Comparison of ENCODE assay signal across 8 cellular contexts in the genomic region with DNA sequence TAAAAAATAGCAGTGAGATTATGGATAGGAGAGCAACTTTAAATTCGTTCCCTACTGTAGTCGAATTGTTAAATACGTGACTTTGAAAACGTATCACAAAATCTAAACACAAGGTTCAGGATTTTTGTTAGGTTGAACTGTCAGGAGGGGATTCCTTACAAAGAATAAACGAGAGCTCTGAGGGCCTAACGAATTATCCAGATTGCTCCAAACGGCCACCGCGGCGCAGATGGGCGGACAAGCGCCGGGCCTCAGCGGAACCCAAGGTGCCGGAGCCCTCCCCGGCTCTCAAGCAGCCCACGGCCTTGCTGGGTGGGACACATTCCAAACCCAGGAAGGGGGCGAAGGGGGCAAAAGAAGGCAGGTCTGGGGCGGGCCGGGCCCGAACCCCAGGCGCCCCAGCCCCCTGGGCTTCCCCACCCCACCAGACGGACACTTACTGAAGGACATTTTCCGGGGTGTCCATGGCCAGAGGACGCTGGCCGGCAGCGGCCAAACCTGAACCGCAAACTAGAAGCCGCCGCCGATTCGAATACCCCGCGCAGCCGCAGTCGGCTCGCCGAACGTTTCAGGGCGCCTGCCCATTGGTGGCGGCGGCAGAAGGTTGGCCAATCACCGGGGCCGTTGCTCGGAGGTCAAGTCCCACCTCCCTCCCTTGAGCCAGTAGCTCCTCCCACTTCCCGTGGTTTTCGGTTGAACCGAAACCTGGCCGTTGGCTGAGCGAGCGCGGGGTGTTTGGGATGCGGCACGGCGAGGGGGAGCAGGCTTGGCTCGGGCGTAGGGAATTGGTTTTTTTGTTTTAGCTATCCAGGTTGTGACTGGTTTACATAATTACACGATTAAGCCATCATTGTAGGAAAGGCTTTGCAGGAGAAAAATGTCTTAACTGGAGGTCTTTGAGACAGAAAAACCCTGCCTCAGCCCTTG. TPM values are rescaled to one million over a fixed set of nuclear protein-coding genes. Genes with fewer than 3 reads are reported as not detected.
A peak's percentile ranks its signal among the peaks of the same experiment; 100 is the strongest.
DNase-seq lines count a peak whose midpoint lies in the region; ATAC-seq, FAIRE-seq and TF ChIP-seq lines count a peak whose summit lies in the region.

A gene (minus strand): TSS at position 534 of the 927 bp plus-strand sequence. CDS start 68 bp downstream, at position 466.

- peaks cover 0 to 2% (median 0%) of the 10 kb centered on the region in 5 experiments for H3K9me3 Mint-ChIP-seq in brain

- peaks cover 39% of the 10 kb centered on the region for H3K4me1 Mint-ChIP-seq in brain

- H3K4me3 Mint-ChIP-seq in brain = peak within 1 kb of the TSS; percentile 94 to 97 (median 96)

- TF ChIP-seq POLR2A in gastrocnemius medialis (IDR thresholded peaks at IDR 0.05) = peak; percentile 71 to 84

- TF ChIP-seq CTCF in 22Rv1 (IDR thresholded peaks at IDR 0.05) (no peak), brain (conservative IDR thresholded peaks at IDR 0.05) (no peak), gastrocnemius medialis (IDR thresholded peaks at IDR 0.05 in 4 of 5, conservative IDR thresholded peaks at IDR 0.05 in 1 of 5) (no peak)

- peak within 1 kb of the TSS; percentile 70 for H3K27ac ChIP-seq in 22Rv1
- H3K27ac ChIP-seq in gastrocnemius medialis = peak within 1 kb of the TSS; percentile 76 to 90 (median 84)

- ATAC-seq in GM18520 (IDR thresholded peaks at IDR 0.05; ENCODE audit: unreplicated experiment) = peak; percentile 43
- peak; percentile 58 for ATAC-seq in HG03064 (IDR thresholded peaks at IDR 0.05; ENCODE audit: low read depth, unreplicated experiment)
- peak; percentile 100 for ATAC-seq in gastrocnemius medialis

- peak; percentile 86 for FAIRE-seq in TTC549 (lab: Jason Lieb, UNC)

- in situ Hi-C loops in gastrocnemius medialis (cut with MboI; ENCODE audit: low sequenced_read_pairs in 4 of 4) = no loop called here

- DNase-seq in NCI-H2107 treated with DMSO at 0.1 percent for 48 hours (lab: John Stamatoyannopoulos, UW; ENCODE audit: unreplicated experiment) (peak; percentile 84), iPS DF 4.7 (ENCODE audit: extremely low read depth, low spot score) (peak; percentile 83), gastrocnemius medialis (peak; percentile 96)

- H3K9me3 ChIP-seq in gastrocnemius medialis = no peaks in the 10 kb centered on the region

- no peaks in the 10 kb centered on the region for H3K36me3 ChIP-seq in gastrocnemius medialis

- no peaks in the 10 kb centered on the region for H3K27me3 ChIP-seq in gastrocnemius medialis

- intact Hi-C loops in gastrocnemius medialis (cut with DNase I; ENCODE audit: low total_unique reads) = no loop called here

- H3K27ac Mint-ChIP-seq in brain = peak within 1 kb of the TSS; percentile 98 to 99 (median 98)

- peak within 1 kb of the TSS; percentile 73 to 93 (median 83) for H3K4me3 ChIP-seq in gastrocnemius medialis

- H3K36me3 Mint-ChIP-seq in brain = peaks cover 6% of the 10 kb centered on the region

- peaks cover 4 to 12% of the 10 kb centered on the region in 2 donors for H3K4me1 ChIP-seq in gastrocnemius medialis

- H3K27me3 Mint-ChIP-seq in brain = peaks cover 6% of the 10 kb centered on the region

RNA-seq across cellular contexts. Expression of the gene that starts here (rescaled TPM):
- 22.4 TPM for polyA plus RNA-seq in brain (ENCODE audit: insufficient read depth, low read depth, low replicate concordance)
- total RNA-seq in gastrocnemius medialis = under 1 TPM in 2 of 4 donors, not detected in 2; 0.27 to 0.59 TPM

Comparison
In these comparisons a context has a peak if more than half of its experiments do, and no peak if none do; other contexts are left out.
1. Peak in every context shown above with its lines: DNase-seq, ATAC-seq, H3K4me3 ChIP-seq and H3K27ac ChIP-seq.
2. Peak in DNase-seq, ATAC-seq, H3K4me3 ChIP-seq and H3K27ac ChIP-seq in gastrocnemius medialis; RNA of the gene not detected or under 1 TPM.
3. ATAC-seq: peak in every context shown above with its lines; median percentile 100 in gastrocnemius medialis; 58 in HG03064; 43 in GM18520.